ENCODE assay signal across 17 cellular contexts in genomic region chr11:62069961-62070919, GRCh38. TPM values are rescaled to one million over a fixed set of nuclear protein-coding genes. Genes with fewer than 3 reads are reported as not detected.
DNase-seq lines count a peak whose midpoint lies in the region; ATAC-seq lines count a peak whose summit lies in the region.
"Had no signal": no experiment of that assay in that cellular context is flagged by ENCODE, and none has a peak within 500 bp of the region (broad histone marks: within the 10 kb centered on the region; RNA-seq: fewer than 3 reads in every experiment).

No MANE protein-coding gene starts in this region.

- no peaks in the 10 kb centered on the region for H3K9me3 Mint-ChIP-seq in activated T-cell treated with anti-CD3 and anti-CD28 coated beads, Interleukin-2, amount 50 U/mL, for 72 hours
- H3K9me3 Mint-ChIP-seq: CD8-positive, alpha-beta T cell had no signal

- H3K36me3 Mint-ChIP-seq in activated T-cell treated with anti-CD3 and anti-CD28 coated beads, Interleukin-2, amount 50 U/mL, for 72 hours (ENCODE audit: insufficient read depth in 2 of 2) = no peaks in the 10 kb centered on the region
- H3K36me3 Mint-ChIP-seq: CD8-positive, alpha-beta T cell had no signal

- no peak overlapping the region for H3K27ac Mint-ChIP-seq in activated T-cell treated with anti-CD3 and anti-CD28 coated beads, Interleukin-2, amount 50 U/mL, for 72 hours
- H3K27ac Mint-ChIP-seq: CD8-positive, alpha-beta T cell had no signal

- peaks cover 20% of the 10 kb centered on the region for H3K4me1 Mint-ChIP-seq in activated T-cell treated with anti-CD3 and anti-CD28 coated beads, Interleukin-2, amount 50 U/mL, for 72 hours (ENCODE audit: low read depth)

- DNase-seq in EH (ENCODE audit: low read depth) (peak; percentile 21), astrocyte of the hippocampus (ENCODE audit: low read depth, low spot score) (peak; percentile 19), lung microvascular endothelial cell (ENCODE audit: low read depth in 2 of 2) (peak; percentile 26 to 31), retina (peak; percentile 66), NK-92 (lab: John Stamatoyannopoulos, UW; ENCODE audit: unreplicated experiment) (no peak)
- no peak for DNase-seq in activated T-cell treated with anti-CD3 and anti-CD28 coated beads, Interleukin-2, amount 50 U/mL, for 72 hours
- no peak for DNase-seq in activated CD8-positive, alpha-beta memory T cell treated with anti-CD3 and anti-CD28 coated beads, Interleukin-2, amount 50 U/mL, for 48 hours
- DNase-seq: Calu3; CD8-positive, alpha-beta T cell; EL; NCI-H146; NCI-H2029 treated with DMSO at 0.1 percent for 48 hours; NCI-H2171; NCI-H446; NCI-H69; OCI-M1; Right ventricle myocardium superior had no signal

- ATAC-seq in activated T-cell treated with anti-CD3 and anti-CD28 coated beads, Interleukin-2, amount 50 U/mL, for 72 hours (replicated peaks in 1 of 2) = no peak
- ATAC-seq: CD8-positive, alpha-beta T cell had no signal

- H3K4me3 Mint-ChIP-seq in activated T-cell treated with anti-CD3 and anti-CD28 coated beads, Interleukin-2, amount 50 U/mL, for 72 hours = no peak overlapping the region
- H3K4me3 Mint-ChIP-seq: CD8-positive, alpha-beta T cell had no signal

- peaks cover 6% of the 10 kb centered on the region for H3K27me3 Mint-ChIP-seq in activated T-cell treated with anti-CD3 and anti-CD28 coated beads, Interleukin-2, amount 50 U/mL, for 72 hours (ENCODE audit: low read depth)

RNA-seq across cellular contexts. Expression of gene INCENP, which starts 53.6 kb away (rescaled TPM):
- total RNA-seq in lung microvascular endothelial cell = 9.9 and 14.6 TPM in 2 replicates
- total RNA-seq in activated T-cell treated with anti-CD3 and anti-CD28 coated beads, Interleukin-2, amount 50 U/mL, for 72 hours = 100 to 1,000 TPM; 129 to 161 TPM

Comparison
In these comparisons a context has a peak if more than half of its experiments do, and no peak if none do; other contexts are left out.
1. DNase-seq: peak in EH (single experiment), astrocyte of the hippocampus (single experiment), lung microvascular endothelial cell (2 of 2) and retina (single experiment); none in NK-92 (single experiment), activated T-cell treated with anti-CD3 and anti-CD28 coated beads, Interleukin-2, amount 50 U/mL, for 72 hours (0 of 2) and activated CD8-positive, alpha-beta memory T cell treated with anti-CD3 and anti-CD28 coated beads, Interleukin-2, amount 50 U/mL, for 48 hours (single experiment).